1 cellular context compared by ENCODE assay signal in genomic region chr19:32350492-32350891, GRCh38.
A peak's percentile ranks its signal among the peaks of the same experiment; 100 is the strongest.
TF ChIP-seq lines count a peak whose summit lies in the region.

No MANE protein-coding gene starts in this region.

TF ChIP-seq in HepG2, 621 proteins besides CTCF, POLR2A, EP300 and RAD21 (continues in another document):
- TF ChIP-seq MAFG (CRISPR knock-in tag; IDR thresholded peaks at IDR 0.05) (no peak), HNRNPK (IDR thresholded peaks at IDR 0.05; ENCODE audit: low read depth, low read length, poor library complexity, severe bottlenecking) (no peak), BHLHE40 (IDR thresholded peaks at IDR 0.05; ENCODE audit: low read length) (peak; percentile 56), SAP130 (CRISPR knock-in tag; IDR thresholded peaks at IDR 0.05; ENCODE audit: low read depth) (peak; percentile 62), MIXL1 (CRISPR knock-in tag; IDR thresholded peaks at IDR 0.05) (0 out of 2 replicates have a peak, but pooled peaks have one; percentile 39), ARID3A (IDR thresholded peaks at IDR 0.05; ENCODE audit: low read depth, low read length) (peak; percentile 67; the same call in 1 of the 2 replicates), ZNF34 (CRISPR knock-in tag; IDR thresholded peaks at IDR 0.05; ENCODE audit: borderline replicate concordance) (no peak), TFAP4 (IDR thresholded peaks at IDR 0.05; ENCODE audit: borderline replicate concordance, low read depth) (peak; percentile 65; the same call in 1 of the 2 replicates), TEAD3 (CRISPR knock-in tag; optimal IDR thresholded peaks at IDR 0.05; ENCODE audit: borderline replicate concordance) (peak; percentile 18), CENPX (CRISPR knock-in tag; IDR thresholded peaks at IDR 0.05) (no peak), FOXA3 (CRISPR knock-in tag; IDR thresholded peaks at IDR 0.05) (peak; percentile 78), NCOA2 (CRISPR knock-in tag; IDR thresholded peaks at IDR 0.05) (peak; percentile 21; the same call in 1 of the 2 replicates), FOSL2 (CRISPR knock-in tag; IDR thresholded peaks at IDR 0.05) (peak; percentile 86), HNF4A (CRISPR knock-in tag; IDR thresholded peaks at IDR 0.05) (0 out of 2 replicates have a peak, but pooled peaks have one; percentile 48), JUND (CRISPR knock-in tag; IDR thresholded peaks at IDR 0.05) (peak; percentile 30; the same call in 1 of the 2 replicates), CREB1 (IDR thresholded peaks at IDR 0.05) (no peak), CREB1 (CRISPR knock-in tag; IDR thresholded peaks at IDR 0.05) (peak; percentile 51), SOX5 (CRISPR knock-in tag; IDR thresholded peaks at IDR 0.05; ENCODE audit: borderline replicate concordance) (peak; percentile 43; the same call in 1 of the 2 replicates), SOX6 (IDR thresholded peaks at IDR 0.05) (no peak), SOX6 (CRISPR knock-in tag; IDR thresholded peaks at IDR 0.05) (peak; percentile 35; the same call in 1 of the 2 replicates), ISL2 (CRISPR knock-in tag; IDR thresholded peaks at IDR 0.05) (no peak), FOXP1 (IDR thresholded peaks at IDR 0.05) (no peak), FOXP1 (CRISPR knock-in tag; IDR thresholded peaks at IDR 0.05) (peak; percentile 41; the same call in 1 of the 2 replicates), ZNF292 (CRISPR knock-in tag; IDR thresholded peaks at IDR 0.05; ENCODE audit: borderline replicate concordance, low read depth) (peak; percentile 47; the same call in 1 of the 2 replicates), ATF3 (CRISPR knock-in tag; IDR thresholded peaks at IDR 0.05) (peak; percentile 35; the same call in 1 of the 2 replicates), ARID4A (CRISPR knock-in tag; IDR thresholded peaks at IDR 0.05; ENCODE audit: borderline replicate concordance) (peak; percentile 18; the same call in 1 of the 2 replicates), RXRB (CRISPR knock-in tag; IDR thresholded peaks at IDR 0.05; ENCODE audit: borderline replicate concordance) (peak; percentile 39; the same call in 1 of the 2 replicates), SYNCRIP (IDR thresholded peaks at IDR 0.05; ENCODE audit: insufficient read depth, low read depth, low read length) (no peak), NR2F1 (CRISPR knock-in tag; IDR thresholded peaks at IDR 0.05) (peak; percentile 59 to 66; a peak in 3 of 4 replicates), THAP11 (CRISPR knock-in tag; IDR thresholded peaks at IDR 0.05) (peak; percentile 28; the same call in 1 of the 2 replicates)
- TF ChIP-seq, protein P1, sequence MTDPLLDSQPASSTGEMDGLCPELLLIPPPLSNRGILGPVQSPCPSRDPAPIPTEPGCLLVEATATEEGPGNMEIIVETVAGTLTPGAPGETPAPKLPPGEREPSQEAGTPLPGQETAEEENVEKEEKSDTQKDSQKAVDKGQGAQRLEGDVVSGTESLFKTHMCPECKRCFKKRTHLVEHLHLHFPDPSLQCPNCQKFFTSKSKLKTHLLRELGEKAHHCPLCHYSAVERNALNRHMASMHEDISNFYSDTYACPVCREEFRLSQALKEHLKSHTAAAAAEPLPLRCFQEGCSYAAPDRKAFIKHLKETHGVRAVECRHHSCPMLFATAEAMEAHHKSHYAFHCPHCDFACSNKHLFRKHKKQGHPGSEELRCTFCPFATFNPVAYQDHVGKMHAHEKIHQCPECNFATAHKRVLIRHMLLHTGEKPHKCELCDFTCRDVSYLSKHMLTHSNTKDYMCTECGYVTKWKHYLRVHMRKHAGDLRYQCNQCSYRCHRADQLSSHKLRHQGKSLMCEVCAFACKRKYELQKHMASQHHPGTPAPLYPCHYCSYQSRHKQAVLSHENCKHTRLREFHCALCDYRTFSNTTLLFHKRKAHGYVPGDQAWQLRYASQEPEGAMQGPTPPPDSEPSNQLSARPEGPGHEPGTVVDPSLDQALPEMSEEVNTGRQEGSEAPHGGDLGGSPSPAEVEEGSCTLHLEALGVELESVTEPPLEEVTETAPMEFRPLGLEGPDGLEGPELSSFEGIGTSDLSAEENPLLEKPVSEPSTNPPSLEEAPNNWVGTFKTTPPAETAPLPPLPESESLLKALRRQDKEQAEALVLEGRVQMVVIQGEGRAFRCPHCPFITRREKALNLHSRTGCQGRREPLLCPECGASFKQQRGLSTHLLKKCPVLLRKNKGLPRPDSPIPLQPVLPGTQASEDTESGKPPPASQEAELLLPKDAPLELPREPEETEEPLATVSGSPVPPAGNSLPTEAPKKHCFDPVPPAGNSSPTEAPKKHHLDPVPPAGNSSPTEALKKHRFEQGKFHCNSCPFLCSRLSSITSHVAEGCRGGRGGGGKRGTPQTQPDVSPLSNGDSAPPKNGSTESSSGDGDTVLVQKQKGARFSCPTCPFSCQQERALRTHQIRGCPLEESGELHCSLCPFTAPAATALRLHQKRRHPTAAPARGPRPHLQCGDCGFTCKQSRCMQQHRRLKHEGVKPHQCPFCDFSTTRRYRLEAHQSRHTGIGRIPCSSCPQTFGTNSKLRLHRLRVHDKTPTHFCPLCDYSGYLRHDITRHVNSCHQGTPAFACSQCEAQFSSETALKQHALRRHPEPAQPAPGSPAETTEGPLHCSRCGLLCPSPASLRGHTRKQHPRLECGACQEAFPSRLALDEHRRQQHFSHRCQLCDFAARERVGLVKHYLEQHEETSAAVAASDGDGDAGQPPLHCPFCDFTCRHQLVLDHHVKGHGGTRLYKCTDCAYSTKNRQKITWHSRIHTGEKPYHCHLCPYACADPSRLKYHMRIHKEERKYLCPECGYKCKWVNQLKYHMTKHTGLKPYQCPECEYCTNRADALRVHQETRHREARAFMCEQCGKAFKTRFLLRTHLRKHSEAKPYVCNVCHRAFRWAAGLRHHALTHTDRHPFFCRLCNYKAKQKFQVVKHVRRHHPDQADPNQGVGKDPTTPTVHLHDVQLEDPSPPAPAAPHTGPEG (CRISPR knock-in tag; IDR thresholded peaks at IDR 0.05), result no peak
- TF ChIP-seq, protein P2, sequence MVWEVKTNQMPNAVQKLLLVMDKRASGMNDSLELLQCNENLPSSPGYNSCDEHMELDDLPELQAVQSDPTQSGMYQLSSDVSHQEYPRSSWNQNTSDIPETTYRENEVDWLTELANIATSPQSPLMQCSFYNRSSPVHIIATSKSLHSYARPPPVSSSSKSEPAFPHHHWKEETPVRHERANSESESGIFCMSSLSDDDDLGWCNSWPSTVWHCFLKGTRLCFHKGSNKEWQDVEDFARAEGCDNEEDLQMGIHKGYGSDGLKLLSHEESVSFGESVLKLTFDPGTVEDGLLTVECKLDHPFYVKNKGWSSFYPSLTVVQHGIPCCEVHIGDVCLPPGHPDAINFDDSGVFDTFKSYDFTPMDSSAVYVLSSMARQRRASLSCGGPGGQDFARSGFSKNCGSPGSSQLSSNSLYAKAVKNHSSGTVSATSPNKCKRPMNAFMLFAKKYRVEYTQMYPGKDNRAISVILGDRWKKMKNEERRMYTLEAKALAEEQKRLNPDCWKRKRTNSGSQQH (CRISPR knock-in tag; IDR thresholded peaks at IDR 0.05; ENCODE audit: low read depth), result no peak
- TF ChIP-seq, protein P3, sequence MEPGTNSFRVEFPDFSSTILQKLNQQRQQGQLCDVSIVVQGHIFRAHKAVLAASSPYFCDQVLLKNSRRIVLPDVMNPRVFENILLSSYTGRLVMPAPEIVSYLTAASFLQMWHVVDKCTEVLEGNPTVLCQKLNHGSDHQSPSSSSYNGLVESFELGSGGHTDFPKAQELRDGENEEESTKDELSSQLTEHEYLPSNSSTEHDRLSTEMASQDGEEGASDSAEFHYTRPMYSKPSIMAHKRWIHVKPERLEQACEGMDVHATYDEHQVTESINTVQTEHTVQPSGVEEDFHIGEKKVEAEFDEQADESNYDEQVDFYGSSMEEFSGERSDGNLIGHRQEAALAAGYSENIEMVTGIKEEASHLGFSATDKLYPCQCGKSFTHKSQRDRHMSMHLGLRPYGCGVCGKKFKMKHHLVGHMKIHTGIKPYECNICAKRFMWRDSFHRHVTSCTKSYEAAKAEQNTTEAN (CRISPR knock-in tag; conservative IDR thresholded peaks at IDR 0.05), result peak; percentile 99
- TF ChIP-seq, protein P4, sequence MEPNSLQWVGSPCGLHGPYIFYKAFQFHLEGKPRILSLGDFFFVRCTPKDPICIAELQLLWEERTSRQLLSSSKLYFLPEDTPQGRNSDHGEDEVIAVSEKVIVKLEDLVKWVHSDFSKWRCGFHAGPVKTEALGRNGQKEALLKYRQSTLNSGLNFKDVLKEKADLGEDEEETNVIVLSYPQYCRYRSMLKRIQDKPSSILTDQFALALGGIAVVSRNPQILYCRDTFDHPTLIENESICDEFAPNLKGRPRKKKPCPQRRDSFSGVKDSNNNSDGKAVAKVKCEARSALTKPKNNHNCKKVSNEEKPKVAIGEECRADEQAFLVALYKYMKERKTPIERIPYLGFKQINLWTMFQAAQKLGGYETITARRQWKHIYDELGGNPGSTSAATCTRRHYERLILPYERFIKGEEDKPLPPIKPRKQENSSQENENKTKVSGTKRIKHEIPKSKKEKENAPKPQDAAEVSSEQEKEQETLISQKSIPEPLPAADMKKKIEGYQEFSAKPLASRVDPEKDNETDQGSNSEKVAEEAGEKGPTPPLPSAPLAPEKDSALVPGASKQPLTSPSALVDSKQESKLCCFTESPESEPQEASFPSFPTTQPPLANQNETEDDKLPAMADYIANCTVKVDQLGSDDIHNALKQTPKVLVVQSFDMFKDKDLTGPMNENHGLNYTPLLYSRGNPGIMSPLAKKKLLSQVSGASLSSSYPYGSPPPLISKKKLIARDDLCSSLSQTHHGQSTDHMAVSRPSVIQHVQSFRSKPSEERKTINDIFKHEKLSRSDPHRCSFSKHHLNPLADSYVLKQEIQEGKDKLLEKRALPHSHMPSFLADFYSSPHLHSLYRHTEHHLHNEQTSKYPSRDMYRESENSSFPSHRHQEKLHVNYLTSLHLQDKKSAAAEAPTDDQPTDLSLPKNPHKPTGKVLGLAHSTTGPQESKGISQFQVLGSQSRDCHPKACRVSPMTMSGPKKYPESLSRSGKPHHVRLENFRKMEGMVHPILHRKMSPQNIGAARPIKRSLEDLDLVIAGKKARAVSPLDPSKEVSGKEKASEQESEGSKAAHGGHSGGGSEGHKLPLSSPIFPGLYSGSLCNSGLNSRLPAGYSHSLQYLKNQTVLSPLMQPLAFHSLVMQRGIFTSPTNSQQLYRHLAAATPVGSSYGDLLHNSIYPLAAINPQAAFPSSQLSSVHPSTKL (CRISPR knock-in tag; IDR thresholded peaks at IDR 0.05), result peak; percentile 82
